In the genomic region with DNA sequence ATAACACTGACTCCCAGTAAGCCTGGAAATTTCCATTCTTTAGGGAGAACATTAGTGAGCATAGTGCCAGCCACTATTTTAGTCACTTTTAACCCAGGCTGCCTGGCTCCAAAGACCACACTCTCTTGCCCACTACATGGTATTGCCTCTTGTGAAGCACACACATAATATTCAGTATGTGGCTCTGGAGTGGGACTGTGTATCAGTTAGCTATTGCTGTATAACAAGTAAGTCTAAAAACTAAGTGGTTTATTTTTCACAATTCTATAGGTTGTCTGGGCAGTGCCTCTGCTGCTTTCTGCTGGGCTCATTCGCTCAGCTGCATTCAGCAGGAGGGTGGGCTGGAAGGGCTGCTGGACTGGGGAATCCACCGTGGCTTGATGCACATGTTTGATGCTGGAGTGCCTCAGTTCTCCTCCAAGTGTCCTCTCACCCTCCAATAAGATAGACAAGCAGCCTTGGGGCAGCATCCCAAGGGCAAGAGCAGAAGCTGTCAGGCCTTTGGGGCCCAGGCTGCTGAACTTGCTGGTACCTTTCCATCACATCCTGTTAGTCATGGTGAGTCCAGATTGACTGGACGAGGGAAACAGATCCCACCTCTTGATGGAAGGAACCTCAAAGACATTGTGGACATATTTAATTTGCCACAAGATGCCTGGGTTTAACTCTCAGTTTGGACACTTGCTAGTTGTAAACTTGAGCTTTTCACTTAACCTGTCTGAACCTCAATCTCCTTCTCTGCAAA, we compare ENCODE assay signal across 12 cellular contexts.
"Had no signal": no experiment of that assay in that cellular context is flagged by ENCODE, and none has a peak within 500 bp of the region (broad histone marks: within the 10 kb centered on the region; RNA-seq: fewer than 3 reads in every experiment).

No MANE protein-coding gene starts in this region.

- H3K4me3 ChIP-seq: hepatocyte, mucosa of descending colon, right atrium auricular region, upper lobe of right lung had no signal

- H3K79me2 ChIP-seq: hepatocyte had no signal

- H3K27me3 ChIP-seq: hepatocyte, right atrium auricular region, upper lobe of right lung had no signal

- H3K4me2 ChIP-seq: hepatocyte had no signal

- H3K36me3 ChIP-seq: right atrium auricular region, upper lobe of right lung had no signal

- H3K27ac ChIP-seq: hepatocyte, upper lobe of right lung had no signal

- H2AFZ ChIP-seq: hepatocyte had no signal

- DNase-seq: activated B cell treated with CpG ODN at 0.5 μM for 24 hours; activated CD4-positive, alpha-beta T cell treated with anti-CD3 and anti-CD28 coated beads, Interleukin-2, amount 10 ng/mL, durations not matched to agents 24 days and 14 days; activated CD8-positive, alpha-beta T cell treated with anti-CD3 and anti-CD28 coated beads, Interleukin-2, amount 10 ng/mL, durations not matched to agents 7 days and 5 days; anterior cingulate cortex; mucosa of descending colon; naive thymus-derived CD4-positive, alpha-beta T cell; stimulated activated naive CD8-positive, alpha-beta T cell treated with anti-CD3 and anti-CD28 coated beads, Interleukin-15, Interleukin-2, amounts not matched to agents 100 U/mL and 50 U/mL, for 24 hours; T-helper 2 cell had no signal

- H3K9me3 ChIP-seq: mucosa of descending colon, right atrium auricular region, upper lobe of right lung had no signal

- ATAC-seq: activated CD8-positive, alpha-beta T cell treated with anti-CD3 and anti-CD28 coated beads, Interleukin-2, amount 10 ng/mL, durations not matched to agents 7 days and 5 days; esophagus mucosa; mucosa of descending colon; naive thymus-derived CD4-positive, alpha-beta T cell; stimulated activated naive CD8-positive, alpha-beta T cell treated with anti-CD3 and anti-CD28 coated beads, Interleukin-15, Interleukin-2, amounts not matched to agents 100 U/mL and 50 U/mL, for 24 hours; upper lobe of right lung had no signal
